ENCODE assay signal across 29 cellular contexts in genomic region chr17:73414171-73414955, GRCh38.
"Had no signal": no experiment of that assay in that cellular context is flagged by ENCODE, and none has a peak within 500 bp of the region (broad histone marks: within the 10 kb centered on the region; RNA-seq: fewer than 3 reads in every experiment).

No MANE protein-coding gene starts in this region.

- H3K27me3 ChIP-seq: body of pancreas, breast epithelium, MG63, SJSA1 had no signal

- H3K4me3 ChIP-seq: body of pancreas, breast epithelium, MG63, SJSA1 had no signal

- DNase-seq: activated CD4-positive, alpha-beta T cell treated with anti-CD3 and anti-CD28 coated beads, Interleukin-2, amount 10 ng/mL, durations not matched to agents 24 days and 14 days; activated CD4-positive, alpha-beta T cell treated with anti-CD3 and anti-CD28 coated beads, Interleukin-2, amount 50 U/mL, for 4 hours; activated CD8-positive, alpha-beta T cell treated with anti-CD3 and anti-CD28 coated beads for 36 hours; activated effector memory CD4-positive, alpha-beta T cell treated with anti-CD3 and anti-CD28 coated beads, Interleukin-2, amount 50 U/mL, for 16 hours; activated naive CD4-positive, alpha-beta T cell; activated naive CD4-positive, alpha-beta T cell treated with anti-CD3 and anti-CD28 coated beads, Interleukin-2, amount 50 U/mL, for 16 hours; activated naive CD8-positive, alpha-beta T cell treated with anti-CD3 and anti-CD28 coated beads for 36 hours; activated T-cell treated with anti-CD3 and anti-CD28 coated beads, Interleukin-2, amount 50 U/mL, for 1 hour; activated T-cell treated with anti-CD3 and anti-CD28 coated beads, Interleukin-2, amount 50 U/mL, for 72 hours; amniotic stem cell; body of pancreas; caudate nucleus; Kasumi-1; KG1; MG63; MV-4-11; NCI-H1092; NCI-H1436 treated with DMSO at 0.1 percent for 48 hours; NCI-H1694 treated with DMSO at 0.1 percent for 48 hours; NCI-H2029; NCI-H345; NCI-H524 treated with DMSO at 0.1 percent for 48 hours; SHP77 treated with DMSO at 0.1 percent for 48 hours; SK-N-SH had no signal

- FAIRE-seq: astrocyte, TTC549 had no signal

- ATAC-seq: activated CD8-positive, alpha-beta T cell treated with anti-CD3 and anti-CD28 coated beads for 36 hours; activated T-cell treated with anti-CD3 and anti-CD28 coated beads, Interleukin-2, amount 50 U/mL, for 72 hours; activated T-helper 17 cell treated with anti-CD3 and anti-CD28 coated beads, Interleukin-2, amount 50 U/mL, for 72 hours; body of pancreas had no signal

- H3K36me3 ChIP-seq: breast epithelium, MG63, SJSA1 had no signal

- H3K4me1 ChIP-seq: body of pancreas, breast epithelium, SJSA1 had no signal

- H3K9me3 ChIP-seq: body of pancreas, breast epithelium, MG63, SJSA1, SK-N-SH had no signal

- H3K9ac ChIP-seq: SK-N-SH had no signal

- H3K27ac ChIP-seq: body of pancreas, breast epithelium, SJSA1 had no signal
